ENCODE assay signal across 1 cellular context in genomic region chr15:83928392-83928734, GRCh38.
TF ChIP-seq lines count a peak whose summit lies in the region.

No MANE protein-coding gene starts in this region.

TF ChIP-seq in GM12878, 131 proteins besides CTCF, POLR2A, EP300 and RAD21 (continued from another document):
- TF ChIP-seq ZNF687 (IDR thresholded peaks at IDR 0.05), result peak; percentile 59
- peak; percentile 96 for TF ChIP-seq POU2F2 (IDR thresholded peaks at IDR 0.05; ENCODE audit: borderline replicate concordance, low read depth, low read length)
- TF ChIP-seq TAF1 (IDR thresholded peaks at IDR 0.05; ENCODE audit: borderline replicate concordance, low read depth, low read length), result 0 out of 2 replicates have a peak, but pooled peaks have one; percentile 49
- TF ChIP-seq, protein P1, sequence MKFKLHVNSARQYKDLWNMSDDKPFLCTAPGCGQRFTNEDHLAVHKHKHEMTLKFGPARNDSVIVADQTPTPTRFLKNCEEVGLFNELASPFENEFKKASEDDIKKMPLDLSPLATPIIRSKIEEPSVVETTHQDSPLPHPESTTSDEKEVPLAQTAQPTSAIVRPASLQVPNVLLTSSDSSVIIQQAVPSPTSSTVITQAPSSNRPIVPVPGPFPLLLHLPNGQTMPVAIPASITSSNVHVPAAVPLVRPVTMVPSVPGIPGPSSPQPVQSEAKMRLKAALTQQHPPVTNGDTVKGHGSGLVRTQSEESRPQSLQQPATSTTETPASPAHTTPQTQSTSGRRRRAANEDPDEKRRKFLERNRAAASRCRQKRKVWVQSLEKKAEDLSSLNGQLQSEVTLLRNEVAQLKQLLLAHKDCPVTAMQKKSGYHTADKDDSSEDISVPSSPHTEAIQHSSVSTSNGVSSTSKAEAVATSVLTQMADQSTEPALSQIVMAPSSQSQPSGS (IDR thresholded peaks at IDR 0.05; ENCODE audit: low read length), result peak; percentile 49; the same call in 1 of the 2 replicates
- TF ChIP-seq BMI1 (IDR thresholded peaks at IDR 0.05; ENCODE audit: borderline replicate concordance), result no peak
- TF ChIP-seq TBL1XR1 (IDR thresholded peaks at IDR 0.05; ENCODE audit: low read depth, low read length), result 0 out of 2 replicates have a peak, but pooled peaks have one; percentile 51
- 0 out of 2 replicates have a peak, but pooled peaks have one; percentile 22 for TF ChIP-seq ASH2L (IDR thresholded peaks at IDR 0.05; ENCODE audit: borderline replicate concordance, low read depth)
- peak in 1 of 2 experiments; percentile 36; a peak in 1 of 4 replicates for TF ChIP-seq BHLHE40 (IDR thresholded peaks at IDR 0.05; ENCODE audit: borderline replicate concordance in 1 of 2, low read depth in 2 of 2, low read length in 1 of 2)
- TF ChIP-seq HDGF (IDR thresholded peaks at IDR 0.05), result no peak
- TF ChIP-seq CHD2 (IDR thresholded peaks at IDR 0.05; ENCODE audit: borderline replicate concordance, low read depth, low read length), result peak; percentile 42; the same call in 1 of the 2 replicates
- TF ChIP-seq RBBP5 (conservative IDR thresholded peaks at IDR 0.05), result no peak
- no peak for TF ChIP-seq ZNF207 (IDR thresholded peaks at IDR 0.05; ENCODE audit: borderline replicate concordance)
- peak; percentile 27; the same call in 1 of the 2 replicates for TF ChIP-seq ATF7 (IDR thresholded peaks at IDR 0.05; ENCODE audit: low read depth)
- peak; percentile 68; the same call in 1 of the 2 replicates for TF ChIP-seq TCF7 (IDR thresholded peaks at IDR 0.05; ENCODE audit: borderline replicate concordance)
